In genomic region chr5:144189800-144190429, GRCh38 we compare ENCODE assay signal across 8 cellular contexts. TPM values are rescaled to one million over a fixed set of nuclear protein-coding genes. Genes with fewer than 3 reads are reported as not detected.
DNase-seq lines count a peak whose midpoint lies in the region.

No MANE protein-coding gene starts in this region.

- DNase-seq in activated gamma-delta T cell treated with Interleukin-2 at 50 U/mL for 16 hours (peak; percentile 71), activated gamma-delta T cell (lab: John Stamatoyannopoulos, UW) (no peak), M059J (ENCODE audit: low read depth) (peak; percentile 97), fibroblast of peridontal ligament (ENCODE audit: extremely low read depth) (peak; percentile 18), AG08395 (ENCODE audit: low spot score) (no peak), middle frontal gyrus (ENCODE audit: extremely low spot score, low spot score) (no peak)
- peak; percentile 65 to 77 for DNase-seq in activated CD4-positive, alpha-beta T cell treated with anti-CD3 and anti-CD28 coated beads, Interleukin-2, amount 50 U/mL, for 48 hours
- DNase-seq in stimulated activated CD8-positive, alpha-beta memory T cell treated with anti-CD3 and anti-CD28 coated beads, Interleukin-12 subunit alpha, Interleukin-12 subunit beta, amount 100 ng/mL, for 24 hours (ENCODE audit: extremely low read depth), result peak; percentile 37

RNA-seq across cellular contexts. Expression of gene KCTD16, which starts 19.2 kb away (rescaled TPM):
- 0.10 TPM in 1 of 2 replicates, not detected in the other for total RNA-seq in M059J (2014; rRNA removed; shearing (Covaris generic))

RNA-seq across cellular contexts. Expression of gene YIPF5, which starts 19.5 kb away (rescaled TPM):
- total RNA-seq in M059J (2014; rRNA removed; shearing (Covaris generic)), result 123 and 221 TPM in 2 replicates

Comparison
In these comparisons a context has a peak if more than half of its experiments do, and no peak if none do; other contexts are left out.
1. DNase-seq: peak in activated gamma-delta T cell treated with Interleukin-2 at 50 U/mL for 16 hours (single experiment), M059J (single experiment), activated CD4-positive, alpha-beta T cell treated with anti-CD3 and anti-CD28 coated beads, Interleukin-2, amount 50 U/mL, for 48 hours (2 of 2), fibroblast of peridontal ligament (single experiment) and stimulated activated CD8-positive, alpha-beta memory T cell treated with anti-CD3 and anti-CD28 coated beads, Interleukin-12 subunit alpha, Interleukin-12 subunit beta, amount 100 ng/mL, for 24 hours (single experiment); none in activated gamma-delta T cell (single experiment), AG08395 (single experiment) and middle frontal gyrus (single experiment).